ENCODE assay signal across 8 cellular contexts in genomic region chr10:31317652-31318381, GRCh38. TPM values are rescaled to one million over a fixed set of nuclear protein-coding genes. Genes with fewer than 3 reads are reported as not detected.
DNase-seq lines count a peak whose midpoint lies in the region; TF ChIP-seq lines count a peak whose summit lies in the region.

No MANE protein-coding gene starts in this region.

- H3K27me3 ChIP-seq in dorsolateral prefrontal cortex, result peaks cover 0 to 27% (median 3%) of the 10 kb centered on the region in 45 donors

- peaks cover 24% of the 10 kb centered on the region for H3K27me3 Mint-ChIP-seq in neural crest cell (ENCODE audit: low read depth)

- H3K27ac Mint-ChIP-seq in neural crest cell (ENCODE audit: unreplicated experiment), result peak overlapping the region; percentile 58

- H3K36me3 Mint-ChIP-seq in neural crest cell (ENCODE audit: low read depth), result no peaks in the 10 kb centered on the region

- peak overlapping the region in 49 of 59 donors; percentile 36 to 96 (median 89) for H3K27ac ChIP-seq in dorsolateral prefrontal cortex

- DNase-seq in T-helper 1 cell, result peak in 4 of 5 donors; percentile 46 to 69 (median 66)
- peak in 1 of 10 donors; percentile 65 for DNase-seq in dorsolateral prefrontal cortex
- no peak for DNase-seq in neural crest cell (ENCODE audit: low read depth, low spot score)
- peak; percentile 76 for DNase-seq in ureter (ENCODE audit: low spot score)
- DNase-seq in NCI-H2171 (lab: John Stamatoyannopoulos, UW), result no peak
- DNase-seq in AG08395 (ENCODE audit: low spot score), result no peak
- DNase-seq in NCI-H524 treated with DMSO at 0.1 percent for 48 hours (lab: John Stamatoyannopoulos, UW), result no peak

- peaks cover 48% of the 10 kb centered on the region for H3K4me1 Mint-ChIP-seq in neural crest cell

- peak overlapping the region; percentile 75 for H3K4me3 ChIP-seq in GM08714 (ENCODE audit: low read length)
- peak overlapping the region; percentile 53 to 94 (median 81) for H3K4me3 ChIP-seq in dorsolateral prefrontal cortex

- H3K9me3 Mint-ChIP-seq in neural crest cell, result no peaks in the 10 kb centered on the region

- peak overlapping the region; percentile 98 for H3K4me3 Mint-ChIP-seq in neural crest cell

- intact Hi-C loops in dorsolateral prefrontal cortex (cut with DNase I), result loop anchor here in 1 of 2 donors (5.0 to 10.0 kb wide), 3 partner anchors 183 to 531 kb away; no protein-coding TSS in a partner anchor

- TF ChIP-seq CTCF in dorsolateral prefrontal cortex (IDR thresholded peaks at IDR 0.05 in 54 of 56, conservative IDR thresholded peaks at IDR 0.05 in 2 of 56; ENCODE audit: low read depth in 1 of 56, partially characterized antibody in 56 of 56), result no peak
- TF ChIP-seq CTCF in neural crest cell (conservative IDR thresholded peaks at IDR 0.05), result no peak

RNA-seq across cellular contexts. Expression of gene ZEB1, which starts 1.2 kb away (rescaled TPM):
- 100 to 1,000 TPM in 17 of 120 experiments, 10 to 100 TPM in 103; 53.6 to 139 (median 89.0) TPM for total RNA-seq in dorsolateral prefrontal cortex
- 38.7 and 40.0 TPM in 2 replicates for total RNA-seq in neural crest cell
- total RNA-seq in ureter, result 58.3 TPM

Comparison
In these comparisons a context has a peak if more than half of its experiments do, and no peak if none do; other contexts are left out.
1. DNase-seq: peak in T-helper 1 cell (4 of 5) and ureter (single experiment); none in neural crest cell (single experiment), NCI-H2171 (single experiment), AG08395 (single experiment) and NCI-H524 treated with DMSO at 0.1 percent for 48 hours (single experiment).